ENCODE assay signal across 1 cellular context in the genomic region with DNA sequence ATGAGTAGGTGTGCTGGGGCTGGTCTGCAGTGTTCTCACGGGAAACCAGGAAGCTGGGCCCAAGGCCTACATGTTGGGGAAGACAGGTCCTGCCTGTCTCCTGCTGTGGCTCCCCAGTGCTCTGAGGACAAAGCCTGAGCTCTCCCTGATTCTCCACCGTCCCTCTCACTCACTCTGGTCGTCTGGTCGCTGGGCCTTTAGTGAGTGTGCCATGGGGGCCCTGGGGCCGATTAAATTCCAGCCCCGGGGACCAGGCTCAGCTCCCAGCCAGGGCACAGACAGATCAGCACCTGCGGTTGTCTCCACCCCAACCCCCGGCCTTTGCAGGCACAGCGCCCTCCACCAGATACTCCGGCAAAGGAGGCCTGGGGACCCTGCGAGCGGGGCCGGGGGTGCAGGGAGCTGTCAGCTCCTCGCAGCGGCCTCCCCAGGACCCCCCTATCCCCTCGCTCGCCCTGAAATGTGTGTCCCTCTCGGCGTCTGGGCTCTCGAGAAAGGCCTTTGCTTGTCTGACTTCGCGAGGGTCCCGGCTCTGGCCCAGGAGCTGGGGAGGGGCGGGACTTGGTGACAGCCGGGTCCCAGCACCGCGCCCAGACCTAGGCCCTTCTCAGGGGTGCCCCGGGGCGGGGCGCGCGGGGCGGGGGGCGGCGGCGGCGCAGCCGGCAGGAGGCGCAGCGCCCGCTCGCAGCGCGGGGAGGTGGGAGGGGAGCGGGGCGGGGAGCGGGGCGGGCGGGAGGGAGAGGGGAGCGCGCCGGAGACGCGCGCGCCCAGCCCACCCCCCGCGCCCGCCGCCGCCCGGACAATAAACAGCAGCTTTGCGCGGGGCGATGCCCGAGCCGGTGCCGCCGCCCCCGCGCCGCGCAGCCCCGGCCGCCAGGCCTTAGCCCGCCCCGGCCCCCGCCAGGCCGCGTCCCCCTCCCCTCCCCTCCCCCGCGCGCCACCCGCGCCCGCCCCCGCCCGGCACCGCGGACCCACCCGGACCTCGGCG.
TF ChIP-seq lines count a peak whose summit lies in the region.

A gene with protein sequence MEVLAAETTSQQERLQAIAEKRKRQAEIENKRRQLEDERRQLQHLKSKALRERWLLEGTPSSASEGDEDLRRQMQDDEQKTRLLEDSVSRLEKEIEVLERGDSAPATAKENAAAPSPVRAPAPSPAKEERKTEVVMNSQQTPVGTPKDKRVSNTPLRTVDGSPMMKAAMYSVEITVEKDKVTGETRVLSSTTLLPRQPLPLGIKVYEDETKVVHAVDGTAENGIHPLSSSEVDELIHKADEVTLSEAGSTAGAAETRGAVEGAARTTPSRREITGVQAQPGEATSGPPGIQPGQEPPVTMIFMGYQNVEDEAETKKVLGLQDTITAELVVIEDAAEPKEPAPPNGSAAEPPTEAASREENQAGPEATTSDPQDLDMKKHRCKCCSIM (plus strand): TSS at position 782 of the 988 bp plus-strand sequence. CDS start 212 bp downstream, outside the sequence.

TF ChIP-seq in GM23338, 12 proteins besides CTCF, POLR2A, EP300 and RAD21 (continued from another document):
- TF ChIP-seq, protein P1, sequence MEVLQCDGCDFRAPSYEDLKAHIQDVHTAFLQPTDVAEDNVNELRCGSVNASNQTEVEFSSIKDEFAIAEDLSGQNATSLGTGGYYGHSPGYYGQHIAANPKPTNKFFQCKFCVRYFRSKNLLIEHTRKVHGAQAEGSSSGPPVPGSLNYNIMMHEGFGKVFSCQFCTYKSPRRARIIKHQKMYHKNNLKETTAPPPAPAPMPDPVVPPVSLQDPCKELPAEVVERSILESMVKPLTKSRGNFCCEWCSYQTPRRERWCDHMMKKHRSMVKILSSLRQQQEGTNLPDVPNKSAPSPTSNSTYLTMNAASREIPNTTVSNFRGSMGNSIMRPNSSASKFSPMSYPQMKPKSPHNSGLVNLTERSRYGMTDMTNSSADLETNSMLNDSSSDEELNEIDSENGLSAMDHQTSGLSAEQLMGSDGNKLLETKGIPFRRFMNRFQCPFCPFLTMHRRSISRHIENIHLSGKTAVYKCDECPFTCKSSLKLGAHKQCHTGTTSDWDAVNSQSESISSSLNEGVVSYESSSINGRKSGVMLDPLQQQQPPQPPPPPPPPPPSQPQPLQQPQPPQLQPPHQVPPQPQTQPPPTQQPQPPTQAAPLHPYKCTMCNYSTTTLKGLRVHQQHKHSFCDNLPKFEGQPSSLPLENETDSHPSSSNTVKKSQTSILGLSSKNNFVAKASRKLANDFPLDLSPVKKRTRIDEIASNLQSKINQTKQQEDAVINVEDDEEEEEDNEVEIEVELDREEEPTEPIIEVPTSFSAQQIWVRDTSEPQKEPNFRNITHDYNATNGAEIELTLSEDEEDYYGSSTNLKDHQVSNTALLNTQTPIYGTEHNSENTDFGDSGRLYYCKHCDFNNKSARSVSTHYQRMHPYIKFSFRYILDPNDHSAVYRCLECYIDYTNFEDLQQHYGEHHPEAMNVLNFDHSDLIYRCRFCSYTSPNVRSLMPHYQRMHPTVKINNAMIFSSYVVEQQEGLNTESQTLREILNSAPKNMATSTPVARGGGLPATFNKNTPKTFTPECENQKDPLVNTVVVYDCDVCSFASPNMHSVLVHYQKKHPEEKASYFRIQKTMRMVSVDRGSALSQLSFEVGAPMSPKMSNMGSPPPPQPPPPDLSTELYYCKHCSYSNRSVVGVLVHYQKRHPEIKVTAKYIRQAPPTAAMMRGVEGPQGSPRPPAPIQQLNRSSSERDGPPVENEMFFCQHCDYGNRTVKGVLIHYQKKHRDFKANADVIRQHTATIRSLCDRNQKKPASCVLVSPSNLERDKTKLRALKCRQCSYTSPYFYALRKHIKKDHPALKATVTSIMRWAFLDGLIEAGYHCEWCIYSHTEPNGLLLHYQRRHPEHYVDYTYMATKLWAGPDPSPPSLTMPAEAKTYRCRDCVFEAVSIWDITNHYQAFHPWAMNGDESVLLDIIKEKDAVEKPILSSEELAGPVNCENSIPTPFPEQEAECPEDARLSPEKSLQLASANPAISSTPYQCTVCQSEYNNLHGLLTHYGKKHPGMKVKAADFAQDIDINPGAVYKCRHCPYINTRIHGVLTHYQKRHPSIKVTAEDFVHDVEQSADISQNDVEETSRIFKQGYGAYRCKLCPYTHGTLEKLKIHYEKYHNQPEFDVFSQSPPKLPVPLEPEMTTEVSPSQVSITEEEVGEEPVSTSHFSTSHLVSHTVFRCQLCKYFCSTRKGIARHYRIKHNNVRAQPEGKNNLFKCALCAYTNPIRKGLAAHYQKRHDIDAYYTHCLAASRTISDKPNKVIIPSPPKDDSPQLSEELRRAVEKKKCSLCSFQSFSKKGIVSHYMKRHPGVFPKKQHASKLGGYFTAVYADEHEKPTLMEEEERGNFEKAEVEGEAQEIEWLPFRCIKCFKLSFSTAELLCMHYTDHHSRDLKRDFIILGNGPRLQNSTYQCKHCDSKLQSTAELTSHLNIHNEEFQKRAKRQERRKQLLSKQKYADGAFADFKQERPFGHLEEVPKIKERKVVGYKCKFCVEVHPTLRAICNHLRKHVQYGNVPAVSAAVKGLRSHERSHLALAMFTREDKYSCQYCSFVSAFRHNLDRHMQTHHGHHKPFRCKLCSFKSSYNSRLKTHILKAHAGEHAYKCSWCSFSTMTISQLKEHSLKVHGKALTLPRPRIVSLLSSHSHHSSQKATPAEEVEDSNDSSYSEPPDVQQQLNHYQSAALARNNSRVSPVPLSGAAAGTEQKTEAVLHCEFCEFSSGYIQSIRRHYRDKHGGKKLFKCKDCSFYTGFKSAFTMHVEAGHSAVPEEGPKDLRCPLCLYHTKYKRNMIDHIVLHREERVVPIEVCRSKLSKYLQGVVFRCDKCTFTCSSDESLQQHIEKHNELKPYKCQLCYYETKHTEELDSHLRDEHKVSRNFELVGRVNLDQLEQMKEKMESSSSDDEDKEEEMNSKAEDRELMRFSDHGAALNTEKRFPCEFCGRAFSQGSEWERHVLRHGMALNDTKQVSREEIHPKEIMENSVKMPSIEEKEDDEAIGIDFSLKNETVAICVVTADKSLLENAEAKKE (CRISPR knock-in tag; IDR thresholded peaks at IDR 0.05) = no peak
TF ChIP-seq in GM23338: peak in this region for 0.
